In genomic region chr12:22981711-22982110, GRCh38 we compare ENCODE assay signal across 16 cellular contexts.
DNase-seq lines count a peak whose midpoint lies in the region; ATAC-seq and TF ChIP-seq lines count a peak whose summit lies in the region.
"Had no signal": no experiment of that assay in that cellular context is flagged by ENCODE, and none has a peak within 500 bp of the region (broad histone marks: within the 10 kb centered on the region; RNA-seq: fewer than 3 reads in every experiment).

No MANE protein-coding gene starts in this region.

- H3K9me3 ChIP-seq in AG04450 (ENCODE audit: control insufficient read depth, insufficient read depth, low read length) (no peaks in the 10 kb centered on the region), HCT116 (ENCODE audit: control insufficient read depth in 1 of 2, insufficient read depth in 1 of 2, low read depth in 1 of 2, low read length in 2 of 2) (no peaks in the 10 kb centered on the region), BE2C (no peaks in the 10 kb centered on the region)

- no peak overlapping the region for H3K4me3 Mint-ChIP-seq in activated T-cell treated with anti-CD3 and anti-CD28 coated beads, Interleukin-2, amount 50 U/mL, for 4 hours
- no peak overlapping the region for H3K4me3 Mint-ChIP-seq in activated CD8-positive, alpha-beta memory T cell treated with anti-CD3 and anti-CD28 coated beads, Interleukin-2, amount 10 ng/mL, durations not matched to agents 7 days and 5 days
- H3K4me3 Mint-ChIP-seq: stimulated activated naive CD8-positive, alpha-beta T cell treated with anti-CD3 and anti-CD28 coated beads, Interleukin-15, amount 100 ng/mL, for 72 hours had no signal

- H3K9ac ChIP-seq in HCT116 (ENCODE audit: low read length) = no peak overlapping the region

- no peak for TF ChIP-seq POLR2A in HCT116 (IDR thresholded peaks at IDR 0.05; ENCODE audit: borderline replicate concordance, extremely low read depth, insufficient read depth, insufficient read length)

- no peak overlapping the region for H3K27ac Mint-ChIP-seq in activated CD8-positive, alpha-beta memory T cell treated with anti-CD3 and anti-CD28 coated beads, Interleukin-2, amount 10 ng/mL, durations not matched to agents 7 days and 5 days

- H3K36me3 ChIP-seq in HCT116 (ENCODE audit: control insufficient read depth in 1 of 2, insufficient read depth in 2 of 2, low read length in 2 of 2) (no peaks in the 10 kb centered on the region), BE2C (no peaks in the 10 kb centered on the region)

- TF ChIP-seq CTCF in AG04450 (IDR thresholded peaks at IDR 0.05; ENCODE audit: low read depth, low read length) = peak; percentile 16; the same call in 1 of the 2 replicates
- TF ChIP-seq CTCF in HCT116 (IDR thresholded peaks at IDR 0.05 in 2 of 3, conservative IDR thresholded peaks at IDR 0.05 in 1 of 3; ENCODE audit: borderline replicate concordance in 1 of 3, insufficient read depth in 1 of 3, low read depth in 2 of 3, low read length in 2 of 3) = no peak
- TF ChIP-seq CTCF in VCaP (conservative IDR thresholded peaks at IDR 0.05) = peak; percentile 64
- TF ChIP-seq CTCF in BE2C (IDR thresholded peaks at IDR 0.05; ENCODE audit: low read depth, low read length) = no peak; the same call in 1 of the 2 replicates

- no peaks in the 10 kb centered on the region for H3K79me2 ChIP-seq in HCT116 (ENCODE audit: insufficient read depth, low read length)

- H4K20me1 ChIP-seq in HCT116 (ENCODE audit: insufficient read depth) = no peaks in the 10 kb centered on the region

- no peak overlapping the region for H3K4me2 ChIP-seq in HCT116 (ENCODE audit: low read length)

- RAD21 ChIA-PET in HCT116 (lab: Charles Lee; ENCODE audit: low non-redundant PET in 1 of 2, low total read pairs in 2 of 2, uncharacterized antibody in 2 of 2, unreplicated experiment in 2 of 2) = no interaction called here

- DNase-seq in AG04450 (ENCODE audit: low read depth, low spot score) (no peak), HCT116 (ENCODE audit: low read depth, low spot score) (no peak), glomerular visceral epithelial cell (ENCODE audit: extremely low spot score) (peak; percentile 22), BE2C (no peak)
- no peak for DNase-seq in stimulated activated CD4-positive, alpha-beta T cell treated with anti-CD3 and anti-CD28 coated beads, Interleukin-4, amount 100 ng/mL, for 4 hours
- DNase-seq in activated T-cell treated with anti-CD3 and anti-CD28 coated beads, Interleukin-2, amount 50 U/mL, for 4 hours = no peak
- DNase-seq in activated CD8-positive, alpha-beta memory T cell treated with anti-CD3 and anti-CD28 coated beads, Interleukin-2, amount 10 ng/mL, durations not matched to agents 7 days and 5 days = no peak
- DNase-seq: activated CD8-positive, alpha-beta memory T cell treated with anti-CD3 and anti-CD28 coated beads, Interleukin-2, amount 50 U/mL, for 4 hours; anterior cingulate cortex; NCI-H146; occipital lobe; stimulated activated CD4-positive, alpha-beta T cell treated with anti-CD3 and anti-CD28 coated beads, Interleukin-2, amount 100 ng/mL, for 24 hours; stimulated activated naive CD8-positive, alpha-beta T cell treated with anti-CD3 and anti-CD28 coated beads, Interleukin-15, amount 100 ng/mL, for 72 hours had no signal

- H3K4me1 ChIP-seq in HCT116 (ENCODE audit: control insufficient read depth in 1 of 2, insufficient read depth in 2 of 2, low read length in 2 of 2) = no peaks in the 10 kb centered on the region
- no peaks in the 10 kb centered on the region for H3K4me1 ChIP-seq in BE2C

- no peak overlapping the region for H3K4me3 ChIP-seq in AG04450 (ENCODE audit: low read depth, low read length)
- H3K4me3 ChIP-seq in HCT116 (replicated peaks in 1 of 2; ENCODE audit: low read depth in 1 of 2, low read length in 2 of 2) = no peak overlapping the region
- no peak overlapping the region for H3K4me3 ChIP-seq in BE2C (ENCODE audit: low read depth, low read length)
- H3K4me3 ChIP-seq: GM12878 had no signal

- H3K36me3 Mint-ChIP-seq in activated T-cell treated with anti-CD3 and anti-CD28 coated beads, Interleukin-2, amount 50 U/mL, for 4 hours (ENCODE audit: insufficient read depth) = no peaks in the 10 kb centered on the region
- H3K36me3 Mint-ChIP-seq in activated CD8-positive, alpha-beta memory T cell treated with anti-CD3 and anti-CD28 coated beads, Interleukin-2, amount 10 ng/mL, durations not matched to agents 7 days and 5 days = no peaks in the 10 kb centered on the region

- peaks cover 3% of the 10 kb centered on the region for H3K27me3 Mint-ChIP-seq in activated T-cell treated with anti-CD3 and anti-CD28 coated beads, Interleukin-2, amount 50 U/mL, for 4 hours (ENCODE audit: low read depth)
- peaks cover 2% of the 10 kb centered on the region for H3K27me3 Mint-ChIP-seq in activated CD8-positive, alpha-beta memory T cell treated with anti-CD3 and anti-CD28 coated beads, Interleukin-2, amount 10 ng/mL, durations not matched to agents 7 days and 5 days
- H3K27me3 Mint-ChIP-seq: stimulated activated naive CD8-positive, alpha-beta T cell treated with anti-CD3 and anti-CD28 coated beads, Interleukin-15, amount 100 ng/mL, for 72 hours had no signal

- no peaks in the 10 kb centered on the region for H3K9me3 Mint-ChIP-seq in activated T-cell treated with anti-CD3 and anti-CD28 coated beads, Interleukin-2, amount 50 U/mL, for 4 hours
- no peaks in the 10 kb centered on the region for H3K9me3 Mint-ChIP-seq in activated CD8-positive, alpha-beta memory T cell treated with anti-CD3 and anti-CD28 coated beads, Interleukin-2, amount 10 ng/mL, durations not matched to agents 7 days and 5 days (ENCODE audit: low read depth)
- H3K9me3 Mint-ChIP-seq: stimulated activated naive CD8-positive, alpha-beta T cell treated with anti-CD3 and anti-CD28 coated beads, Interleukin-15, amount 100 ng/mL, for 72 hours had no signal

- H3K27ac ChIP-seq in AG04450 (ENCODE audit: low read depth, low read length) (no peak overlapping the region), HCT116 (ENCODE audit: low read depth, low read length) (no peak overlapping the region), VCaP (no peak overlapping the region)
- H3K27ac ChIP-seq: epithelial cell of prostate had no signal

- TF ChIP-seq RAD21 in HCT116 (IDR thresholded peaks at IDR 0.05; ENCODE audit: low read depth) = peak; percentile 15; the same call in 1 of the 2 replicates

- no peaks in the 10 kb centered on the region for H3K9me2 ChIP-seq in HCT116 (ENCODE audit: insufficient read depth)

- intact Hi-C loops in HCT116 (cut with micrococcal nuclease) = no loop called here

- ATAC-seq in HCT116 = no peak
- ATAC-seq in activated T-cell treated with anti-CD3 and anti-CD28 coated beads, Interleukin-2, amount 50 U/mL, for 4 hours = no peak
- ATAC-seq in activated CD8-positive, alpha-beta memory T cell treated with anti-CD3 and anti-CD28 coated beads, Interleukin-2, amount 10 ng/mL, durations not matched to agents 7 days and 5 days = no peak
- ATAC-seq: GM12878; stimulated activated naive CD8-positive, alpha-beta T cell treated with anti-CD3 and anti-CD28 coated beads, Interleukin-15, amount 100 ng/mL, for 72 hours had no signal

- CTCF ChIA-PET in AG04450 (lab: Charles Lee) = interaction anchor here (3.7 kb wide), 1 partner anchor 125 kb away, joined by 25 read pairs; no protein-coding TSS in a partner anchor
- CTCF ChIA-PET in HCT116 (lab: Charles Lee) = no interaction called here
- CTCF ChIA-PET in activated CD8-positive, alpha-beta memory T cell treated with anti-CD3 and anti-CD28 coated beads, Interleukin-2, amount 10 ng/mL, durations not matched to agents 7 days and 5 days (lab: Charles Lee) = no interaction called here

- POLR2A ChIA-PET in AG04450 (lab: Yijun Ruan, JAX) (no interaction called here), HCT116 (lab: Charles Lee) (no interaction called here)

- H2AFZ ChIP-seq in HCT116 (ENCODE audit: low read depth, low read length, poor library complexity, severe bottlenecking) = no peak overlapping the region

- no peaks in the 10 kb centered on the region for H3K4me1 Mint-ChIP-seq in activated T-cell treated with anti-CD3 and anti-CD28 coated beads, Interleukin-2, amount 50 U/mL, for 4 hours (ENCODE audit: low read depth)
- no peaks in the 10 kb centered on the region for H3K4me1 Mint-ChIP-seq in activated CD8-positive, alpha-beta memory T cell treated with anti-CD3 and anti-CD28 coated beads, Interleukin-2, amount 10 ng/mL, durations not matched to agents 7 days and 5 days
- H3K4me1 Mint-ChIP-seq: stimulated activated naive CD8-positive, alpha-beta T cell treated with anti-CD3 and anti-CD28 coated beads, Interleukin-15, amount 100 ng/mL, for 72 hours had no signal

- H3K27me3 ChIP-seq in AG04450 (ENCODE audit: control insufficient read depth, insufficient read depth, low read length) (peaks cover 2% of the 10 kb centered on the region), HCT116 (ENCODE audit: insufficient read depth, low read length) (no peaks in the 10 kb centered on the region), BE2C (no peaks in the 10 kb centered on the region)

- BruUV-seq in HCT116 (replicated peaks; lab: Mats Ljungman, UMichigan) = no TSS peak

TF ChIP-seq in HCT116, 20 proteins besides CTCF, POLR2A, EP300 and RAD21 (continues in another document):
- TF ChIP-seq ZBTB33 (IDR thresholded peaks at IDR 0.05; ENCODE audit: extremely low read depth, insufficient replicate concordance, low read length) (no peak), EGR1 (IDR thresholded peaks at IDR 0.05; ENCODE audit: low read depth) (no peak), ELF1 (IDR thresholded peaks at IDR 0.05; ENCODE audit: borderline replicate concordance, low read depth) (no peak), SRF (IDR thresholded peaks at IDR 0.05; ENCODE audit: low read depth) (no peak), ZFX (IDR thresholded peaks at IDR 0.05) (no peak), EZH2phosphoT487 (IDR thresholded peaks at IDR 0.05; ENCODE audit: borderline replicate concordance) (no peak), SP1 (IDR thresholded peaks at IDR 0.05; ENCODE audit: low read depth) (no peak), FOSL1 (IDR thresholded peaks at IDR 0.05; ENCODE audit: low read depth) (no peak)

Comparison
In these comparisons a context has a peak if more than half of its experiments do, and no peak if none do; other contexts are left out.
1. CTCF ChIP-seq: peak in AG04450 (single experiment) and VCaP (single experiment); none in HCT116 (0 of 3) and BE2C (single experiment).